12 cellular contexts compared by ENCODE assay signal in genomic region chr2:197204855-197205254, GRCh38.
DNase-seq lines count a peak whose midpoint lies in the region; ATAC-seq and TF ChIP-seq lines count a peak whose summit lies in the region.
"Had no signal": no experiment of that assay in that cellular context is flagged by ENCODE, and none has a peak within 500 bp of the region (broad histone marks: within the 10 kb centered on the region; RNA-seq: fewer than 3 reads in every experiment).

No MANE protein-coding gene starts in this region.

- H3K4me3 Mint-ChIP-seq in natural killer cell treated with Interleukin-12 subunit alpha and Interleukin-12 subunit beta and Interleukin-15 and Interleukin-18, amount 100 ng/mL, for 72 hours, result peak overlapping the region; percentile 88

- no peaks in the 10 kb centered on the region for H3K27me3 Mint-ChIP-seq in natural killer cell treated with Interleukin-12 subunit alpha and Interleukin-12 subunit beta and Interleukin-15 and Interleukin-18, amount 100 ng/mL, for 72 hours

- H3K4me3 ChIP-seq in AG10803 (ENCODE audit: low read length) (no peak overlapping the region), choroid plexus epithelial cell (ENCODE audit: low read depth, low read length) (no peak overlapping the region)

- H3K9me3 Mint-ChIP-seq in natural killer cell treated with Interleukin-12 subunit alpha and Interleukin-12 subunit beta and Interleukin-15 and Interleukin-18, amount 100 ng/mL, for 72 hours, result no peaks in the 10 kb centered on the region

- peaks cover 14% of the 10 kb centered on the region for H3K36me3 Mint-ChIP-seq in natural killer cell treated with Interleukin-12 subunit alpha and Interleukin-12 subunit beta and Interleukin-15 and Interleukin-18, amount 100 ng/mL, for 72 hours

- TF ChIP-seq CTCF in AG10803 (conservative IDR thresholded peaks at IDR 0.05; ENCODE audit: low read length) (no peak), choroid plexus epithelial cell (conservative IDR thresholded peaks at IDR 0.05; ENCODE audit: low read depth, low read length) (no peak)

- ATAC-seq in natural killer cell treated with Interleukin-12 subunit alpha and Interleukin-12 subunit beta and Interleukin-15 and Interleukin-18, amount 100 ng/mL, for 72 hours, result no peak
- ATAC-seq in HG03521 (IDR thresholded peaks at IDR 0.05; ENCODE audit: unreplicated experiment), result no peak
- no peak for ATAC-seq in HG02840 (IDR thresholded peaks at IDR 0.05; ENCODE audit: low FRiP score, unreplicated experiment)

- DNase-seq in AG10803 (ENCODE audit: low read depth) (peak; percentile 45), LHCN-M2 (ENCODE audit: low read depth) (peak; percentile 63), choroid plexus epithelial cell (ENCODE audit: low read depth) (peak; percentile 45), activated gamma-delta T cell (lab: John Stamatoyannopoulos, UW) (no peak), NCI-H2227 (lab: John Stamatoyannopoulos, UW; ENCODE audit: unreplicated experiment) (no peak)
- DNase-seq in natural killer cell treated with Interleukin-12 subunit alpha and Interleukin-12 subunit beta and Interleukin-15 and Interleukin-18, amount 100 ng/mL, for 72 hours (ENCODE audit: low spot score), result no peak
- DNase-seq: C1 segment of cervical spinal cord; central memory CD4-positive, alpha-beta T cell; NCI-H1694 treated with DMSO at 0.1 percent for 48 hours; stimulated activated CD4-positive, alpha-beta T cell treated with anti-CD3 and anti-CD28 coated beads, Interleukin-4, amount 100 ng/mL, for 24 hours had no signal

- peak overlapping the region; percentile 88 to 93 for H3K27ac Mint-ChIP-seq in natural killer cell treated with Interleukin-12 subunit alpha and Interleukin-12 subunit beta and Interleukin-15 and Interleukin-18, amount 100 ng/mL, for 72 hours

- peaks cover 76 to 87% of the 10 kb centered on the region in 2 donors for H3K4me1 Mint-ChIP-seq in natural killer cell treated with Interleukin-12 subunit alpha and Interleukin-12 subunit beta and Interleukin-15 and Interleukin-18, amount 100 ng/mL, for 72 hours (ENCODE audit: low read depth in 2 of 2)

Comparison
In these comparisons a context has a peak if more than half of its experiments do, and no peak if none do; other contexts are left out.
1. DNase-seq: peak in AG10803 (single experiment), LHCN-M2 (single experiment) and choroid plexus epithelial cell (single experiment); none in natural killer cell treated with Interleukin-12 subunit alpha and Interleukin-12 subunit beta and Interleukin-15 and Interleukin-18, amount 100 ng/mL, for 72 hours (single experiment), activated gamma-delta T cell (single experiment) and NCI-H2227 (single experiment).